8 cellular contexts compared by ENCODE assay signal in genomic region chr13:97225533-97225932, GRCh38. TPM values are rescaled to one million over a fixed set of nuclear protein-coding genes. Genes with fewer than 3 reads are reported as not detected.
DNase-seq lines count a peak whose midpoint lies in the region; ATAC-seq and TF ChIP-seq lines count a peak whose summit lies in the region.

No MANE protein-coding gene starts in this region.

- no peak overlapping the region for H3K27ac ChIP-seq in neural cell (ENCODE audit: low read length)

- H3K27me3 Mint-ChIP-seq in WTC11 (ENCODE audit: low read depth), result peaks cover 95% of the 10 kb centered on the region

- no peaks in the 10 kb centered on the region for H3K9me3 Mint-ChIP-seq in WTC11

- H3K36me3 ChIP-seq in Loucy (ENCODE audit: insufficient read depth, low read length), result no peaks in the 10 kb centered on the region
- no peaks in the 10 kb centered on the region for H3K36me3 ChIP-seq in neural cell (ENCODE audit: insufficient read depth, low read length)

- H3K27ac Mint-ChIP-seq in WTC11, result no peak overlapping the region

- H2AFZ ChIP-seq in Loucy (ENCODE audit: low read length) (no peak overlapping the region), neural cell (ENCODE audit: low read depth, low read length) (no peak overlapping the region)

- H3K4me3 Mint-ChIP-seq in WTC11, result no peak overlapping the region

- no peak for TF ChIP-seq RAD21 in neural cell (conservative IDR thresholded peaks at IDR 0.05)

- peaks cover 37% of the 10 kb centered on the region for H3K4me1 Mint-ChIP-seq in WTC11

- H4K20me1 ChIP-seq in Loucy (ENCODE audit: insufficient read depth, low read length, poor library complexity, severe bottlenecking) (peaks cover 5% of the 10 kb centered on the region), neural cell (ENCODE audit: insufficient read depth) (no peaks in the 10 kb centered on the region)

- H3K27me3 ChIP-seq in Loucy (ENCODE audit: insufficient read depth, low read length, poor library complexity, severe bottlenecking) (no peaks in the 10 kb centered on the region), neural cell (ENCODE audit: insufficient read depth, low read depth, low read length) (no peaks in the 10 kb centered on the region)

- H3K4me1 ChIP-seq in Loucy (ENCODE audit: insufficient read depth, low read length, poor library complexity, severe bottlenecking), result peaks cover 52% of the 10 kb centered on the region

- DNase-seq in Ammon's horn (ENCODE audit: low spot score), result peak; percentile 31
- peak; percentile 50 for DNase-seq in dermis blood vessel endothelial cell
- DNase-seq in NCI-H524 treated with DMSO at 0.1 percent for 48 hours (lab: John Stamatoyannopoulos, UW), result no peak
- no peak for DNase-seq in WTC11 (ENCODE audit: low spot score)

- H3K79me2 ChIP-seq in Loucy (ENCODE audit: insufficient read depth, low read length) (peaks cover 48% of the 10 kb centered on the region), neural cell (replicated peaks; ENCODE audit: insufficient read depth, low read length) (peaks cover 30% of the 10 kb centered on the region)

- peak overlapping the region; percentile 83 for H3K9ac ChIP-seq in Loucy (ENCODE audit: low read depth, low read length, poor library complexity, severe bottlenecking)
- H3K9ac ChIP-seq in neural cell (ENCODE audit: low read length), result peak overlapping the region; percentile 11

- TF ChIP-seq EP300 in neural cell (conservative IDR thresholded peaks at IDR 0.05; ENCODE audit: poor library complexity, severe bottlenecking), result no peak

- H3K4me2 ChIP-seq in Loucy (ENCODE audit: low read depth, low read length, poor library complexity, severe bottlenecking) (peak overlapping the region; percentile 93), neural cell (ENCODE audit: low read length) (peak overlapping the region; percentile 77)

- no peaks in the 10 kb centered on the region for H3K36me3 Mint-ChIP-seq in WTC11

- H3K9me2 ChIP-seq in Loucy (replicated peaks; ENCODE audit: low read depth, low read length) (no peaks in the 10 kb centered on the region), neural cell (ENCODE audit: insufficient read depth, low read length) (no peaks in the 10 kb centered on the region)

- POLR2A ChIA-PET in WTC11 (lab: Charles Lee), result no interaction called here

- CTCF ChIA-PET in WTC11 (lab: Charles Lee), result interaction anchor here (0.7 to 6.8 kb wide), 4 partner anchors 44 to 994 kb away, joined by 3 to 37 read pairs (median 6); no protein-coding TSS in a partner anchor

- TF ChIP-seq CTCF in Loucy (conservative IDR thresholded peaks at IDR 0.05; ENCODE audit: low read length) (no peak), neural cell (IDR thresholded peaks at IDR 0.05; ENCODE audit: poor library complexity, severe bottlenecking) (no peak), WTC11 (IDR thresholded peaks at IDR 0.05) (no peak)

- peak overlapping the region; percentile 92 for H3K4me3 ChIP-seq in Loucy (ENCODE audit: low read length, poor library complexity, severe bottlenecking)
- peak overlapping the region; percentile 66 for H3K4me3 ChIP-seq in neural cell (ENCODE audit: low read length)

- H3K9me3 ChIP-seq in Loucy (ENCODE audit: insufficient read depth, low read depth, low read length), result no peaks in the 10 kb centered on the region
- H3K9me3 ChIP-seq in neural cell (ENCODE audit: low read length), result no peaks in the 10 kb centered on the region

- ATAC-seq in GM18907 (IDR thresholded peaks at IDR 0.05; ENCODE audit: unreplicated experiment) (no peak), GM19467 (IDR thresholded peaks at IDR 0.05; ENCODE audit: unreplicated experiment) (no peak), WTC11 (no peak)

- H3F3A ChIP-seq in Loucy (ENCODE audit: low read depth) (peaks cover 13% of the 10 kb centered on the region), neural cell (ENCODE audit: insufficient read depth, low read length, poor library complexity, severe bottlenecking) (no peaks in the 10 kb centered on the region)

TF ChIP-seq in neural cell, 6 proteins besides CTCF, POLR2A, EP300 and RAD21:
- TF ChIP-seq MXI1 (conservative IDR thresholded peaks at IDR 0.05; ENCODE audit: poor library complexity, severe bottlenecking) (no peak), POLR2AphosphoS5 (IDR thresholded peaks at IDR 0.05) (no peak), SMC3 (conservative IDR thresholded peaks at IDR 0.05; ENCODE audit: poor library complexity) (no peak), TAF1 (IDR thresholded peaks at IDR 0.05; ENCODE audit: low read depth) (no peak), EZH2 (IDR thresholded peaks at IDR 0.05; ENCODE audit: borderline replicate concordance, insufficient read depth, low read length, poor library complexity, severe bottlenecking) (no peak)

TF ChIP-seq in WTC11, 78 proteins besides CTCF, POLR2A, EP300 and RAD21:
- no peak for TF ChIP-seq SOX15 (CRISPR knock-in tag; IDR thresholded peaks at IDR 0.05)
- TF ChIP-seq CREM (CRISPR knock-in tag; IDR thresholded peaks at IDR 0.05), result no peak
- TF ChIP-seq EMX1 (CRISPR knock-in tag; IDR thresholded peaks at IDR 0.05), result no peak
- TF ChIP-seq NR3C1 (CRISPR knock-in tag; conservative IDR thresholded peaks at IDR 0.05; ENCODE audit: low read depth), result no peak
- no peak for TF ChIP-seq ZNF263 (CRISPR knock-in tag; IDR thresholded peaks at IDR 0.05; ENCODE audit: low read depth)
- no peak for TF ChIP-seq MAX (CRISPR knock-in tag; IDR thresholded peaks at IDR 0.05)
- no peak for TF ChIP-seq STAT6 (CRISPR knock-in tag; conservative IDR thresholded peaks at IDR 0.05; ENCODE audit: low read depth)
- no peak for TF ChIP-seq ERG (CRISPR knock-in tag; IDR thresholded peaks at IDR 0.05)
- no peak for TF ChIP-seq ETV6 (CRISPR knock-in tag; IDR thresholded peaks at IDR 0.05)

RNA-seq across cellular contexts. Expression of gene MBNL2, which starts 3.4 kb away (rescaled TPM):
- 78.3 and 90.6 TPM in 2 replicates for total RNA-seq in dermis blood vessel endothelial cell
- 2.6 and 4.3 TPM in 2 replicates for polyA plus RNA-seq in neural cell
- 10.7 and 15.5 TPM in 2 replicates for polyA minus RNA-seq in neural cell
- total RNA-seq in WTC11 (2021), result 0.85 to 1.9 TPM (median 1.7 TPM) in 3 replicates

Comparison
In these comparisons a context has a peak if more than half of its experiments do, and no peak if none do; other contexts are left out.
1. DNase-seq: peak in Ammon's horn (single experiment) and dermis blood vessel endothelial cell (single experiment); none in NCI-H524 treated with DMSO at 0.1 percent for 48 hours (single experiment) and WTC11 (single experiment).
2. RNA of gene MBNL2, which starts 3.4 kb away (total RNA-seq): 78.3 to 90.6 TPM in dermis blood vessel endothelial cell; 0.85 to 1.9 TPM in WTC11; every median in the first group is over 10 times any median in the second.